8 cellular contexts compared by ENCODE assay signal in the genomic region with DNA sequence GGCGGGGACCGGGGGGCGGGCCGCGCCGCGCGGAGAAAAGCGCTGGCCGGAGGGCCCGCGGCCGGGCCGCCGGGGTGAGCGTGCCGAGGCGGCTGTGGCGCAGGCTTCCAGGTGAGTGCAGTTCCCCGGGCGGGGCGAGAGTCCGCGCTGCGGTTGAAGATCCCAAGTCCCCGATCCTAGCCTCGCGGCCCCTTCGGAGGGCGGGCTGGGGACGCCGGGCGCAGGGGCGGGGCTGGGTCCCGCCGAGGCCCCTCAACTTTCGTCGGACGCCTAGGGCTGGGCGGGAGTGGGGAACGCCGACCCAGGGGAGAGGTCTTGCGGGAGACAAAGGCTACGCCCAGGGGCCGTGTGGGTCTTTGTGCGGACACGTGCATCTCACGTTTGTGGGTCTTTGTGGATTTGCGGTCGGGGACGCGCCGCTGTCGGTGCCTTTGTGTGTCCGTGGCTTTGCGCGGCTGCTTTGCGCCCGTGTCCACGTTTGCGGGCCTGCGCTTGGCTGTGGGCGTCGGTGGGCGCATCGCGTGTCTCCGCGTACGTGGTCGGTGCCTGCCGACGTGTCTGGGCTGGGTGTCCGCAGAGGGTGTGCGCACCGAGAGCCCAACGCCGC. TPM values are rescaled to one million over a fixed set of nuclear protein-coding genes. Genes with fewer than 3 reads are reported as not detected.
DNase-seq lines count a peak whose midpoint lies in the region; ATAC-seq and TF ChIP-seq lines count a peak whose summit lies in the region.

A gene with protein sequence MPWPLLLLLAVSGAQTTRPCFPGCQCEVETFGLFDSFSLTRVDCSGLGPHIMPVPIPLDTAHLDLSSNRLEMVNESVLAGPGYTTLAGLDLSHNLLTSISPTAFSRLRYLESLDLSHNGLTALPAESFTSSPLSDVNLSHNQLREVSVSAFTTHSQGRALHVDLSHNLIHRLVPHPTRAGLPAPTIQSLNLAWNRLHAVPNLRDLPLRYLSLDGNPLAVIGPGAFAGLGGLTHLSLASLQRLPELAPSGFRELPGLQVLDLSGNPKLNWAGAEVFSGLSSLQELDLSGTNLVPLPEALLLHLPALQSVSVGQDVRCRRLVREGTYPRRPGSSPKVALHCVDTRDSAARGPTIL (plus strand): TSS at position 63 of the 607 bp plus-strand sequence. CDS start 12,261 bp downstream, outside the sequence.

- peak within 1 kb of the TSS; percentile 89 for H3K9ac ChIP-seq in fibroblast of lung (ENCODE audit: insufficient read depth, low read length)

- peak within 1 kb of the TSS; percentile 69 for H2AFZ ChIP-seq in fibroblast of lung (ENCODE audit: low read length)

- peak within 1 kb of the TSS; percentile 59 to 84 (median 73) for H3K4me3 ChIP-seq in fibroblast of lung (replicated peaks in 1 of 4; ENCODE audit: control extremely low read depth in 1 of 4, insufficient read depth in 1 of 4, low read depth in 3 of 4, low read length in 4 of 4)

- peak; percentile 17 to 39 for ATAC-seq in activated T-cell treated with anti-CD3 and anti-CD28 coated beads, Interleukin-2, amount 50 U/mL, for 4 hours
- ATAC-seq in T-helper 17 cell, result peak; percentile 11
- no peak for ATAC-seq in GM18519 (IDR thresholded peaks at IDR 0.05; ENCODE audit: low FRiP score, unreplicated experiment)

- no peak for DNase-seq in activated T-cell treated with anti-CD3 and anti-CD28 coated beads, Interleukin-2, amount 50 U/mL, for 4 hours
- DNase-seq in activated T-cell treated with anti-CD3 and anti-CD28 coated beads for 4 hours, result no peak
- no peak for DNase-seq in T-helper 17 cell
- peak in 1 of 2 donors; percentile 24 for DNase-seq in fibroblast of lung (ENCODE audit: low read depth in 2 of 2)
- DNase-seq in occipital lobe (lab: John Stamatoyannopoulos, UW), result no peak
- DNase-seq in T1000 (lab: John Stamatoyannopoulos, UW), result no peak
- DNase-seq in SKM-1 (lab: John Stamatoyannopoulos, UW; ENCODE audit: unreplicated experiment), result no peak

- H3K4me1 Mint-ChIP-seq in activated T-cell treated with anti-CD3 and anti-CD28 coated beads, Interleukin-2, amount 50 U/mL, for 4 hours (ENCODE audit: low read depth), result peaks cover 5% of the 10 kb centered on the region
- peaks cover 5% of the 10 kb centered on the region for H3K4me1 Mint-ChIP-seq in T-helper 17 cell

- H3K79me2 ChIP-seq in fibroblast of lung (ENCODE audit: control insufficient read depth, insufficient read depth, low read length), result peaks cover 1% of the 10 kb centered on the region

- peaks cover 55% of the 10 kb centered on the region for H3K27me3 Mint-ChIP-seq in activated T-cell treated with anti-CD3 and anti-CD28 coated beads, Interleukin-2, amount 50 U/mL, for 4 hours (ENCODE audit: low read depth)
- H3K27me3 Mint-ChIP-seq in T-helper 17 cell, result peaks cover 53% of the 10 kb centered on the region

- H3K9me3 Mint-ChIP-seq in activated T-cell treated with anti-CD3 and anti-CD28 coated beads, Interleukin-2, amount 50 U/mL, for 4 hours, result no peaks in the 10 kb centered on the region

- no peaks in the 10 kb centered on the region for H3K9me3 ChIP-seq in T-helper 17 cell (ENCODE audit: control insufficient read depth, low read length, poor library complexity, severe bottlenecking)
- H3K9me3 ChIP-seq in fibroblast of lung (ENCODE audit: control insufficient read depth, insufficient read depth, low read depth, low read length), result no peaks in the 10 kb centered on the region

- TF ChIP-seq CTCF in fibroblast of lung (conservative IDR thresholded peaks at IDR 0.05 in 1 of 2, IDR thresholded peaks at IDR 0.05 in 1 of 2; ENCODE audit: low read depth in 1 of 2, low read length in 2 of 2), result no peak

- peak within 1 kb of the TSS; percentile 58 for H3K27ac ChIP-seq in fibroblast of lung (ENCODE audit: insufficient read depth, low read length)

- H3K36me3 ChIP-seq in fibroblast of lung (ENCODE audit: control insufficient read depth, insufficient read depth, low read length), result no peaks in the 10 kb centered on the region

- no peaks in the 10 kb centered on the region for H3K36me3 Mint-ChIP-seq in activated T-cell treated with anti-CD3 and anti-CD28 coated beads, Interleukin-2, amount 50 U/mL, for 4 hours (ENCODE audit: insufficient read depth)
- H3K36me3 Mint-ChIP-seq in T-helper 17 cell (ENCODE audit: low read depth), result peaks cover 4% of the 10 kb centered on the region

- H3K27ac Mint-ChIP-seq in T-helper 17 cell, result no peak within 1 kb of the TSS

- H4K20me1 ChIP-seq in fibroblast of lung (ENCODE audit: control insufficient read depth, extremely low read depth, insufficient read depth, low read length), result no peaks in the 10 kb centered on the region

- peak within 1 kb of the TSS; percentile 78 for H3K4me3 Mint-ChIP-seq in activated T-cell treated with anti-CD3 and anti-CD28 coated beads, Interleukin-2, amount 50 U/mL, for 4 hours
- peak within 1 kb of the TSS; percentile 91 for H3K4me3 Mint-ChIP-seq in T-helper 17 cell

- peak within 1 kb of the TSS; percentile 88 for H3K4me2 ChIP-seq in fibroblast of lung (ENCODE audit: extremely low read depth, insufficient read depth, low read length)

- H3K4me1 ChIP-seq in fibroblast of lung (ENCODE audit: control insufficient read depth, extremely low read depth, insufficient read depth, low read length), result peaks cover 3% of the 10 kb centered on the region

- peaks cover 36% of the 10 kb centered on the region for H3K27me3 ChIP-seq in fibroblast of lung (ENCODE audit: control insufficient read depth, insufficient read depth, low read length)

RNA-seq across cellular contexts. Expression of the gene that starts here (rescaled TPM):
- under 1 TPM; 0.16 to 0.38 (median 0.30) TPM for total RNA-seq in activated T-cell treated with anti-CD3 and anti-CD28 coated beads, Interleukin-2, amount 50 U/mL, for 4 hours
- not detected for total RNA-seq in T-helper 17 cell
- 5.0 and 5.1 TPM in 2 replicates for total RNA-seq in fibroblast of lung
- polyA plus RNA-seq in fibroblast of lung, result 4.5 and 10.6 TPM in 2 replicates
- polyA plus RNA-seq in fibroblast of lung (2012), result 6.1 and 16.1 TPM in 2 replicates
- polyA minus RNA-seq in fibroblast of lung (ENCODE audit: low replicate concordance), result 8.2 and 21.6 TPM in 2 replicates
- 12.3 TPM for total RNA-seq in occipital lobe

Comparison
In these comparisons a context has a peak if more than half of its experiments do, and no peak if none do; other contexts are left out.
1. Peak in ATAC-seq in activated T-cell treated with anti-CD3 and anti-CD28 coated beads, Interleukin-2, amount 50 U/mL, for 4 hours; RNA of the gene not detected or under 1 TPM.
2. Peak in ATAC-seq in T-helper 17 cell; RNA of the gene not detected or under 1 TPM.